19 cellular contexts compared by ENCODE assay signal in the genomic region with DNA sequence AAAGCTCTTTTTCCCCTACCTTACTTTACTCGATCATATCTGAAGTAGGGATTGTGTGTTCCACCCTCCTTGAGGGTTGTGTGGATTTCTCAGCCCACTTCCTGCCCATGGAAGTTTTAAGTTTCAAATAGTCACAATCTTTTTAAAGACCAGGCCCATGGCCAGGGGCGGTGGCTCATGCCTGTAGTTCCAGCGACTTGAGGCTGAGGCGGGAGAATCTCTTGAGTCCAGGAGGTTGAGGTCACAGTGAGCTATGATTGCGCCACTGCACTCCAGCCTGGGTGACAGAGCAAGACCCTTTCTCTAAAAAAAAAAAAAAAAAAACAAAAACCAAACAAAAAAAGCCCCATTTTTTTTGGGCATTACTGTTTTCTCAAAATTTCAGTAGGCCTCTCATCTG. TPM values are rescaled to one million over a fixed set of nuclear protein-coding genes. Genes with fewer than 3 reads are reported as not detected.
DNase-seq lines count a peak whose midpoint lies in the region; ATAC-seq, FAIRE-seq and TF ChIP-seq lines count a peak whose summit lies in the region.
"Had no signal": no experiment of that assay in that cellular context is flagged by ENCODE, and none has a peak within 500 bp of the region (broad histone marks: within the 10 kb centered on the region; RNA-seq: fewer than 3 reads in every experiment).

No MANE protein-coding gene starts in this region.

- H3K4me3 ChIP-seq in ACC112 (ENCODE audit: low read depth, low read length) (peak overlapping the region; percentile 9; the same call in 1 of the 2 replicates), astrocyte (ENCODE audit: insufficient read depth, low read depth, low read length) (no peak overlapping the region), sigmoid colon (no peak overlapping the region)
- H3K4me3 ChIP-seq: A549 had no signal

- H3K4me1 ChIP-seq in ACC112 (ENCODE audit: control insufficient read depth, insufficient read depth, low read length, unreplicated experiment) (peaks cover 32% of the 10 kb centered on the region), astrocyte (ENCODE audit: insufficient read depth, low read length) (no peaks in the 10 kb centered on the region), sigmoid colon (peaks cover 0 to 31% (median 24%) of the 10 kb centered on the region in 4 donors)
- H3K4me1 ChIP-seq: A549 had no signal

- no peak overlapping the region for H3K27ac Mint-ChIP-seq in astrocyte (ENCODE audit: unreplicated experiment)

- H3K4me3 Mint-ChIP-seq in astrocyte (ENCODE audit: unreplicated experiment), result no peak overlapping the region

- no peaks in the 10 kb centered on the region for H3K9me3 Mint-ChIP-seq in astrocyte (ENCODE audit: unreplicated experiment)

- intact Hi-C loops in left cardiac atrium (cut with DNase I) (no loop called here), sigmoid colon (cut with DNase I) (loop anchor here (2.0 to 10.0 kb wide), 2 partner anchors 25 to 163 kb away; no protein-coding TSS in a partner anchor)

- peaks cover 12% of the 10 kb centered on the region for H3K4me1 Mint-ChIP-seq in astrocyte (ENCODE audit: low read depth, unreplicated experiment)

- peaks cover 1% of the 10 kb centered on the region for H3K27me3 Mint-ChIP-seq in astrocyte (ENCODE audit: low read depth, unreplicated experiment)

- H3K27ac ChIP-seq in ACC112 (ENCODE audit: low read depth, low read length) (peak overlapping the region; percentile 98), astrocyte (ENCODE audit: low read depth, low read length) (no peak overlapping the region), sigmoid colon (peak overlapping the region; percentile 68 to 82 (median 74))
- H3K27ac ChIP-seq: A549, HL-60 had no signal

- H3K9me3 ChIP-seq in astrocyte (ENCODE audit: insufficient read depth, low read depth, low read length) (no peaks in the 10 kb centered on the region), sigmoid colon (no peaks in the 10 kb centered on the region)
- H3K9me3 ChIP-seq: A549 had no signal

- no peak for TF ChIP-seq POLR2A in sigmoid colon (IDR thresholded peaks at IDR 0.05)

- TF ChIP-seq CTCF in astrocyte (IDR thresholded peaks at IDR 0.05; ENCODE audit: insufficient read depth, low read depth, low read length) (no peak), sigmoid colon (IDR thresholded peaks at IDR 0.05) (no peak)

- H3K27me3 ChIP-seq in ACC112 (ENCODE audit: insufficient read depth, low read length) (no peaks in the 10 kb centered on the region), astrocyte (ENCODE audit: insufficient read depth, low read length) (no peaks in the 10 kb centered on the region), sigmoid colon (no peaks in the 10 kb centered on the region)

- WGBS in sigmoid colon, 2 donors, result 85 to 90% methylated on average over 5 of the region's 5 CpGs

- no peak for FAIRE-seq in astrocyte (lab: Jason Lieb, UNC)
- FAIRE-seq: A549, D721Med had no signal

- no peaks in the 10 kb centered on the region for H4K20me1 ChIP-seq in astrocyte (ENCODE audit: insufficient read depth, low read length)

- peak; percentile 45 for DNase-seq in astrocyte (ENCODE audit: low read depth)
- DNase-seq in left cardiac atrium, result peak; percentile 82
- DNase-seq in sigmoid colon, result peak; percentile 85
- DNase-seq in hepatic stellate cell (ENCODE audit: low spot score), result no peak
- no peak for DNase-seq in OCI-M2 (lab: John Stamatoyannopoulos, UW; ENCODE audit: unreplicated experiment)
- DNase-seq in Kasumi-1 (lab: John Stamatoyannopoulos, UW), result no peak
- no peak for DNase-seq in HuH-7 (ENCODE audit: low spot score)
- DNase-seq: activated CD4-positive, alpha-beta T cell treated with anti-CD3 and anti-CD28 coated beads, Interleukin-2, amount 50 U/mL, for 1 hour; activated gamma-delta T cell treated with Interleukin-2 at 50 U/mL for 16 hours; cortex of kidney; NCI-H226; OCI-M1; posterior cingulate gyrus; T-helper 1 cell had no signal

- H2AFZ ChIP-seq in ACC112 (ENCODE audit: low read length, unreplicated experiment) (no peak overlapping the region), astrocyte (ENCODE audit: low read depth, low read length) (no peak overlapping the region)

- H3K36me3 Mint-ChIP-seq in astrocyte (ENCODE audit: low read depth, unreplicated experiment), result peaks cover 19% of the 10 kb centered on the region

- H3K36me3 ChIP-seq in ACC112 (ENCODE audit: insufficient read depth, low read length) (peaks cover 5% of the 10 kb centered on the region; the same call in 1 of the 2 replicates), astrocyte (ENCODE audit: insufficient read depth, low read length) (no peaks in the 10 kb centered on the region), sigmoid colon (peaks cover 0 to 26% (median 3%) of the 10 kb centered on the region in 4 donors)

- H3K79me2 ChIP-seq in ACC112 (ENCODE audit: control insufficient read depth, insufficient read depth, low read length, unreplicated experiment), result no peaks in the 10 kb centered on the region
- H3K79me2 ChIP-seq in astrocyte (ENCODE audit: insufficient read depth, low read length), result no peaks in the 10 kb centered on the region

- no peak for TF ChIP-seq EP300 in sigmoid colon (IDR thresholded peaks at IDR 0.05)

- peak; percentile 66 to 77 for ATAC-seq in left cardiac atrium
- ATAC-seq: A549 had no signal

- H3K9ac ChIP-seq in astrocyte (ENCODE audit: low read length), result no peak overlapping the region

- H3K4me2 ChIP-seq in astrocyte (ENCODE audit: low read length), result no peak overlapping the region
- H3K4me2 ChIP-seq: A549 had no signal

RNA-seq across cellular contexts. Expression of a gene that starts 36.3 kb away (rescaled TPM):
- total RNA-seq in astrocyte (0.09 and 0.12 TPM in 2 replicates), left cardiac atrium (1 to 10 TPM in 1 of 2 donors, under 1 TPM in 1; 0.74 to 1.1 TPM), sigmoid colon (1 to 10 TPM in 2 of 4 donors, under 1 TPM in 2; 0.71 to 4.4 (median 1.3) TPM)
- 1 to 10 TPM in 1 of 3 donors, not detected in 2; 1.1 TPM for polyA plus RNA-seq in sigmoid colon
- total RNA-seq: MCF 10A had no signal

RNA-seq across cellular contexts. Expression of a gene that starts 42.4 kb away (rescaled TPM):
- total RNA-seq in astrocyte (35.5 and 38.8 TPM in 2 replicates), left cardiac atrium (10 to 100 TPM; 30.5 to 36.8 TPM), sigmoid colon (10 to 100 TPM; 27.3 to 97.3 (median 61.2) TPM)
- polyA plus RNA-seq in sigmoid colon, result 10 to 100 TPM; 45.7 to 62.5 (median 61.7) TPM

RNA-seq across cellular contexts. Expression of a gene that starts 42.5 kb away (rescaled TPM):
- total RNA-seq in astrocyte (56.3 and 63.2 TPM in 2 replicates), left cardiac atrium (10 to 100 TPM; 33.3 to 47.2 TPM), sigmoid colon (10 to 100 TPM; 38.2 to 45.4 (median 42.0) TPM)
- 10 to 100 TPM; 18.0 to 48.4 (median 19.0) TPM for polyA plus RNA-seq in sigmoid colon

Comparison
In these comparisons a context has a peak if more than half of its experiments do, and no peak if none do; other contexts are left out.
1. DNase-seq: peak in astrocyte (single experiment), left cardiac atrium (single experiment) and sigmoid colon (single experiment); none in hepatic stellate cell (single experiment), OCI-M2 (single experiment), Kasumi-1 (0 of 2) and HuH-7 (single experiment).